Comparison of ENCODE assay signal across 7 cellular contexts in genomic region chr17:64724250-64724649, GRCh38.
DNase-seq lines count a peak whose midpoint lies in the region; ATAC-seq and TF ChIP-seq lines count a peak whose summit lies in the region.
"Not testable (repeated sequence)": the region's sequence is repeated elsewhere in the genome, so short reads cannot be mapped to it uniquely, and the experiment has no call there.

No MANE protein-coding gene starts in this region.

- not testable (repeated sequence) for H3K27ac Mint-ChIP-seq in GM23338

- H3K9me3 ChIP-seq in right atrium auricular region, mucosa of descending colon: not testable (repeated sequence)

- not testable (repeated sequence) for H3K4me1 ChIP-seq in GM23338 (ENCODE audit: insufficient read depth); mucosa of descending colon (ENCODE audit: low read depth)
- H3K4me1 ChIP-seq in right atrium auricular region, result peaks cover 0 to 11% of the 10 kb centered on the region in 2 donors

- not testable (repeated sequence) for H3K79me2 ChIP-seq in GM23338 (replicated peaks; ENCODE audit: insufficient read depth)

- H3K4me2 ChIP-seq in GM23338, result not testable (repeated sequence)

- not testable (repeated sequence) for H3K4me1 Mint-ChIP-seq in GM23338

- H3K36me3 ChIP-seq in GM23338 (ENCODE audit: insufficient read depth); right atrium auricular region; mucosa of descending colon (ENCODE audit: low read depth): not testable (repeated sequence)

- not testable (repeated sequence) for H3K27me3 Mint-ChIP-seq in GM23338 (ENCODE audit: insufficient read depth, low read depth, poor library complexity)

- H3K27ac ChIP-seq in GM23338 (ENCODE audit: low read depth), result not testable (repeated sequence)
- peak overlapping the region in 1 of 2 donors; percentile 43 for H3K27ac ChIP-seq in right atrium auricular region

- not testable (repeated sequence) for H3K4me3 Mint-ChIP-seq in GM23338

- not testable (repeated sequence) for H3K27me3 ChIP-seq in GM23338 (ENCODE audit: insufficient read depth); right atrium auricular region

- not testable (repeated sequence) for H3F3A ChIP-seq in GM23338 (replicated peaks; ENCODE audit: low read depth)

- not testable (repeated sequence) for H3K4me3 ChIP-seq in GM23338; astrocyte of the spinal cord (ENCODE audit: low read depth, low read length); fibroblast of mammary gland (ENCODE audit: control insufficient read depth, low read depth, low read length); right atrium auricular region; mucosa of descending colon

- TF ChIP-seq CTCF in GM23338 (conservative IDR thresholded peaks at IDR 0.05; ENCODE audit: low read depth in 2 of 2); astrocyte of the spinal cord (IDR thresholded peaks at IDR 0.05; ENCODE audit: low read depth, low read length); fibroblast of mammary gland (conservative IDR thresholded peaks at IDR 0.05; ENCODE audit: control insufficient read depth, insufficient read depth, low read depth, low read length); right atrium auricular region (IDR thresholded peaks at IDR 0.05); mucosa of descending colon (IDR thresholded peaks at IDR 0.05): not testable (repeated sequence)

- H3K36me3 Mint-ChIP-seq in GM23338 (ENCODE audit: low read depth), result not testable (repeated sequence)

- not testable (repeated sequence) for H3K9me3 Mint-ChIP-seq in GM23338

- not testable (repeated sequence) for H4K20me1 ChIP-seq in GM23338 (replicated peaks; ENCODE audit: insufficient read depth)

- 0 out of 2 replicates have a peak overlapping the region, but pooled peaks have one; percentile 52 for H2AFZ ChIP-seq in GM23338

- DNase-seq in GM23338 (ENCODE audit: low spot score); sciatic nerve (ENCODE audit: low spot score): not testable (repeated sequence)
- DNase-seq in RKO (ENCODE audit: low spot score) (peak; percentile 87), astrocyte of the spinal cord (ENCODE audit: low read depth, low spot score) (peak; percentile 55), fibroblast of mammary gland (ENCODE audit: low read depth) (peak; percentile 69), right atrium auricular region (ENCODE audit: low spot score) (peak; percentile 76), mucosa of descending colon (peak in 1 of 3 donors; percentile 18)

- ATAC-seq in GM23338, result not testable (repeated sequence)
- ATAC-seq in mucosa of descending colon (peak; percentile 25), sciatic nerve (peak; percentile 64)

- H3K9me2 ChIP-seq in GM23338 (ENCODE audit: insufficient read depth), result not testable (repeated sequence)

- in situ Hi-C loops in astrocyte of the spinal cord (cut with HindIII; ENCODE audit: low sequenced_read_pairs), result not testable (repeated sequence)

- intact Hi-C loops in mucosa of descending colon (cut with DNase I, micrococcal nuclease); sciatic nerve (cut with DNase I): not testable (repeated sequence)
